ENCODE assay signal across 15 cellular contexts in genomic region chr17:1890758-1891450, GRCh38.
A peak's percentile ranks its signal among the peaks of the same experiment; 100 is the strongest.
DNase-seq lines count a peak whose midpoint lies in the region; ATAC-seq and TF ChIP-seq lines count a peak whose summit lies in the region.
"Had no signal": no experiment of that assay in that cellular context is flagged by ENCODE, and none has a peak within 500 bp of the region (broad histone marks: within the 10 kb centered on the region; RNA-seq: fewer than 3 reads in every experiment).

No MANE protein-coding gene starts in this region.

- intact Hi-C loops in A673 (cut with micrococcal nuclease; ENCODE audit: unreplicated experiment), result no loop called here
- intact Hi-C loops in CD4-positive, alpha-beta T cell (cut with DNase I, micrococcal nuclease), result no loop called here

- peak overlapping the region; percentile 42 for H3K27ac Mint-ChIP-seq in CD4-positive, alpha-beta T cell
- H3K27ac Mint-ChIP-seq in activated T-helper 17 cell treated with anti-CD3 and anti-CD28 coated beads, Interleukin-2, amount 50 U/mL, for 72 hours, result no peak overlapping the region
- peak overlapping the region; percentile 93 to 97 (median 95) for H3K27ac Mint-ChIP-seq in immature natural killer cell

- CTCF ChIA-PET in A673 (lab: Charles Lee), result no interaction called here
- CTCF ChIA-PET in CD4-positive, alpha-beta T cell (lab: Charles Lee), result no interaction called here

- no peaks in the 10 kb centered on the region for H3K9me3 ChIP-seq in A673 (ENCODE audit: low read depth, low read length, poor library complexity, severe bottlenecking)
- H3K9me3 ChIP-seq in CD4-positive, alpha-beta T cell (ENCODE audit: control insufficient read depth, low read length), result no peaks in the 10 kb centered on the region
- H3K9me3 ChIP-seq in osteoblast (ENCODE audit: low read depth, low read length), result peaks cover under 1% of the 10 kb centered on the region
- H3K9me3 ChIP-seq: ascending aorta, right atrium auricular region, thyroid gland had no signal

- H3K4me1 Mint-ChIP-seq in CD4-positive, alpha-beta T cell (ENCODE audit: low read depth), result no peaks in the 10 kb centered on the region
- peaks cover 4% of the 10 kb centered on the region for H3K4me1 Mint-ChIP-seq in activated T-helper 17 cell treated with anti-CD3 and anti-CD28 coated beads, Interleukin-2, amount 50 U/mL, for 72 hours
- peaks cover 22 to 25% of the 10 kb centered on the region in 2 donors for H3K4me1 Mint-ChIP-seq in immature natural killer cell

- POLR2A ChIA-PET in A673 (lab: Charles Lee; ENCODE audit: low non-redundant PET), result interaction anchor here (0.6 kb wide), 1 partner anchor 178 kb away, joined by 3 read pairs; no protein-coding TSS in a partner anchor
- POLR2A ChIA-PET in CD4-positive, alpha-beta T cell (lab: Charles Lee), result no interaction called here

- H3K27me3 ChIP-seq in A673 (replicated peaks; ENCODE audit: insufficient read depth, low read depth, low read length, poor library complexity) (no peaks in the 10 kb centered on the region), osteoblast (ENCODE audit: insufficient read depth, low read length) (no peaks in the 10 kb centered on the region)
- H3K27me3 ChIP-seq in CD4-positive, alpha-beta T cell (ENCODE audit: control insufficient read depth, insufficient read depth, low read length), result no peaks in the 10 kb centered on the region
- H3K27me3 ChIP-seq: ascending aorta, right atrium auricular region, thyroid gland had no signal

- H3K9me3 Mint-ChIP-seq in CD4-positive, alpha-beta T cell, result no peaks in the 10 kb centered on the region
- no peaks in the 10 kb centered on the region for H3K9me3 Mint-ChIP-seq in activated T-helper 17 cell treated with anti-CD3 and anti-CD28 coated beads, Interleukin-2, amount 50 U/mL, for 72 hours
- no peaks in the 10 kb centered on the region for H3K9me3 Mint-ChIP-seq in immature natural killer cell

- BruUV-seq in A673 (replicated peaks; lab: Mats Ljungman, UMichigan), result no TSS peak

- no peak overlapping the region for H3K4me3 ChIP-seq in A673 (ENCODE audit: low read depth, low read length, poor library complexity, severe bottlenecking)
- H3K4me3 ChIP-seq in osteoblast (ENCODE audit: insufficient read depth, low read length), result no peak overlapping the region
- H3K4me3 ChIP-seq: ascending aorta, GM23248, right atrium auricular region, thyroid gland had no signal

- H3K27me3 Mint-ChIP-seq in CD4-positive, alpha-beta T cell, result no peaks in the 10 kb centered on the region
- no peaks in the 10 kb centered on the region for H3K27me3 Mint-ChIP-seq in activated T-helper 17 cell treated with anti-CD3 and anti-CD28 coated beads, Interleukin-2, amount 50 U/mL, for 72 hours
- H3K27me3 Mint-ChIP-seq in immature natural killer cell (ENCODE audit: low read depth in 3 of 3), result peaks cover 0 to 6% (median 0%) of the 10 kb centered on the region in 3 donors

- peak; percentile 77 for ATAC-seq in CD4-positive, alpha-beta T cell (ENCODE audit: poor library complexity)
- ATAC-seq in activated T-helper 17 cell treated with anti-CD3 and anti-CD28 coated beads, Interleukin-2, amount 50 U/mL, for 72 hours (replicated peaks), result peak; percentile 87
- ATAC-seq: PC-3 had no signal

- TF ChIP-seq CTCF in A673 (conservative IDR thresholded peaks at IDR 0.05; ENCODE audit: low read depth, low read length) (no peak), osteoblast (IDR thresholded peaks at IDR 0.05; ENCODE audit: extremely low read depth, low read depth, low read length) (no peak)
- no peak for TF ChIP-seq CTCF in CD4-positive, alpha-beta T cell (IDR thresholded peaks at IDR 0.05)

- H3K36me3 ChIP-seq in A673 (ENCODE audit: insufficient read depth, low read length, poor library complexity, severe bottlenecking), result peaks cover 66% of the 10 kb centered on the region
- H3K36me3 ChIP-seq in osteoblast (ENCODE audit: insufficient read depth, low read length), result peaks cover 47% of the 10 kb centered on the region

- H3K27ac ChIP-seq in A673 (ENCODE audit: low read depth, low read length, poor library complexity, severe bottlenecking) (no peak overlapping the region), osteoblast (ENCODE audit: low read depth, low read length) (no peak overlapping the region)
- no peak overlapping the region for H3K27ac ChIP-seq in CD4-positive, alpha-beta T cell (ENCODE audit: low read depth, low read length)
- H3K27ac ChIP-seq: ascending aorta, GM23248, right atrium auricular region, thyroid gland had no signal

- H2AFZ ChIP-seq in osteoblast (ENCODE audit: low read length), result no peak overlapping the region
- H2AFZ ChIP-seq: GM23248 had no signal

- DNase-seq in A673 (ENCODE audit: low spot score) (peak; percentile 52), immature natural killer cell (peak; percentile 73 to 78 (median 77)), osteoblast (ENCODE audit: insufficient read length, low spot score, missing footprints) (no peak), LoVo (ENCODE audit: low spot score) (no peak), NCI-H345 treated with DMSO at 0.1 percent for 48 hours (lab: John Stamatoyannopoulos, UW; ENCODE audit: unreplicated experiment) (no peak)
- peak in 2 of 10 experiments; percentile 5 to 13 for DNase-seq in CD4-positive, alpha-beta T cell
- DNase-seq: AML-193, GM23248, NCI-H1930, NCI-H226, PC-3, thyroid gland had no signal

- peaks cover 85% of the 10 kb centered on the region for H3K36me3 Mint-ChIP-seq in CD4-positive, alpha-beta T cell (ENCODE audit: low read depth)
- peaks cover 98% of the 10 kb centered on the region for H3K36me3 Mint-ChIP-seq in activated T-helper 17 cell treated with anti-CD3 and anti-CD28 coated beads, Interleukin-2, amount 50 U/mL, for 72 hours (ENCODE audit: low read depth)
- H3K36me3 Mint-ChIP-seq in immature natural killer cell, result peaks cover 26 to 50% (median 44%) of the 10 kb centered on the region in 3 donors

- no peaks in the 10 kb centered on the region for H4K20me1 ChIP-seq in osteoblast (ENCODE audit: insufficient read depth, low read length)

- H3K4me1 ChIP-seq in A673 (ENCODE audit: insufficient read depth, low read length, poor library complexity, severe bottlenecking) (no peaks in the 10 kb centered on the region), osteoblast (ENCODE audit: insufficient read depth, low read length) (no peaks in the 10 kb centered on the region)
- H3K4me1 ChIP-seq: ascending aorta, right atrium auricular region, thyroid gland had no signal

- no peak overlapping the region for H3K4me2 ChIP-seq in osteoblast (ENCODE audit: insufficient read depth, low read length)

- H3K79me2 ChIP-seq in osteoblast (ENCODE audit: insufficient read depth, low read length), result no peaks in the 10 kb centered on the region

- H3K4me3 Mint-ChIP-seq in CD4-positive, alpha-beta T cell, result no peak overlapping the region
- no peak overlapping the region for H3K4me3 Mint-ChIP-seq in activated T-helper 17 cell treated with anti-CD3 and anti-CD28 coated beads, Interleukin-2, amount 50 U/mL, for 72 hours
- peak overlapping the region; percentile 70 to 82 (median 72) for H3K4me3 Mint-ChIP-seq in immature natural killer cell

Comparison
In these comparisons a context has a peak if more than half of its experiments do, and no peak if none do; other contexts are left out.
1. DNase-seq: peak in A673 (single experiment) and immature natural killer cell (3 of 3); none in osteoblast (single experiment), LoVo (single experiment) and NCI-H345 treated with DMSO at 0.1 percent for 48 hours (single experiment).
2. H3K4me3 Mint-ChIP-seq: peak in immature natural killer cell (5 of 5); none in CD4-positive, alpha-beta T cell (single experiment) and activated T-helper 17 cell treated with anti-CD3 and anti-CD28 coated beads, Interleukin-2, amount 50 U/mL, for 72 hours (single experiment).